24 cellular contexts compared by ENCODE assay signal in the genomic region with DNA sequence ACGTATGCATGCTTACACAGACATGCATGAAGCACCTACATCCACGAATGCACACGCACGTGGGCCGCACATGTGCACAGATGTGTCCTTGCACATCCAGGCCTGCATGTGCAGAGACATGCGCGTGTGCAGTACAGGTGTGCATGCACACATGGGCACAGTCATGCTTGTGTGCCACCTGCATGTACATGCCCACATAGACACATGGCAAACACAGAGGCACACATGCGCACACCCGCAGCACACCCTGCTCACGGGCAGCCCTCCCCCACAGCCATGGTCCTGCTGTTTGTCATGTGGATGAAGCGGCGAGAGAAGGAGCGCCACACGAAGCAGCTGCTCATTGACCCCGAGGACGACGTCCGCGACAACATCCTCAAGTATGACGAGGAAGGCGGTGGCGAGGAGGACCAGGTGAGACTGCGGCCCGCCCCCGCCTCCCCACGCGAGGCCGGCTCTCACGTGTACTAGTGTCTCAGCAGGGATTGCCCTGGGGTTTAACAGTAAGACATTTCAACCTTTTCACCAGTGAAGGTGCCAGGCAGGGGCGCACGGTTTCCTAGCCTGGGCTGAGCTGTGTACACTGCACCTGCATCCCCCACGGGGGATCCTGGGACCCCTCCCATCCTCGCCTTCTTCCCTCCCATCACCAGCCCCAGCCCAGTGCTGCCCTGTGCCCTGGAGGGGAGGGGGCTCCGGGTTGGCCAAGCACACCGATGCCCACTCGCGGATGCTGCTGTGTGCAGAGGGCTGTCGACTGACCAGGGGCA.
A peak's percentile ranks its signal among the peaks of the same experiment; 100 is the strongest.
DNase-seq lines count a peak whose midpoint lies in the region; ATAC-seq lines count a peak whose summit lies in the region.
"Had no signal": no experiment of that assay in that cellular context is flagged by ENCODE, and none has a peak within 500 bp of the region (broad histone marks: within the 10 kb centered on the region; RNA-seq: fewer than 3 reads in every experiment).

No MANE protein-coding gene starts in this region.

- no peaks in the 10 kb centered on the region for H3K27me3 ChIP-seq in aorta (ENCODE audit: control insufficient read depth in 1 of 2, insufficient read depth in 2 of 2, low read length in 1 of 2)
- H3K27me3 ChIP-seq: uterus had no signal

- H3K36me3 ChIP-seq in aorta (ENCODE audit: control insufficient read depth in 1 of 2, insufficient read depth in 2 of 2, low read length in 1 of 2) = no peaks in the 10 kb centered on the region
- H3K36me3 ChIP-seq: SJCRH30, uterus had no signal

- intact Hi-C loops in Right ventricle myocardium superior (cut with DNase I) = no loop called here
- intact Hi-C loops in aorta (cut with DNase I) = no loop called here

- ATAC-seq in Right ventricle myocardium superior (ENCODE audit: poor library complexity) = no peak
- ATAC-seq in aorta (ENCODE audit: low FRiP score) = no peak
- ATAC-seq: activated T-helper 17 cell treated with anti-CD3 and anti-CD28 coated beads, Interleukin-2, amount 50 U/mL, for 72 hours; K562; T-cell had no signal

- H3K4me1 ChIP-seq in aorta (ENCODE audit: control insufficient read depth in 1 of 2, insufficient read depth in 2 of 2, low read length in 2 of 2) = no peaks in the 10 kb centered on the region
- H3K4me1 ChIP-seq: SJCRH30, uterus had no signal

- H3K4me3 ChIP-seq in aorta (ENCODE audit: low read length in 2 of 2) = no peak overlapping the region
- H3K4me3 ChIP-seq: K562, SJCRH30, uterus had no signal

- WGBS in aorta, 2 donors = 91% methylated on average over 38 of the region's 38 CpGs

- peaks cover 2% of the 10 kb centered on the region for H3K9me3 ChIP-seq in aorta (ENCODE audit: control insufficient read depth, low read length)
- H3K9me3 ChIP-seq: SJCRH30, uterus had no signal

- DNase-seq in activated naive CD4-positive, alpha-beta T cell treated with anti-CD3 and anti-CD28 coated beads, Interleukin-2, amount 50 U/mL, for 16 hours = peak; percentile 7
- no peak for DNase-seq in activated naive CD4-positive, alpha-beta T cell (lab: John Stamatoyannopoulos, UW)
- DNase-seq in Right ventricle myocardium superior = peak; percentile 22
- peak; percentile 79 for DNase-seq in mesenteric fat pad (ENCODE audit: low spot score)
- DNase-seq in aorta = peak; percentile 33 to 63
- DNase-seq in activated CD4-positive, alpha-beta T cell treated with anti-CD3 and anti-CD28 coated beads for 4 hours = no peak
- no peak for DNase-seq in SIG-M5 treated with dmso at 0.1 percent for 504 hours (lab: John Stamatoyannopoulos, UW; ENCODE audit: unreplicated experiment)
- no peak for DNase-seq in SK-N-DZ (ENCODE audit: low spot score)
- DNase-seq: activated CD4-positive, alpha-beta T cell treated with anti-CD3 and anti-CD28 coated beads, Interleukin-2, amount 50 U/mL, for 1 hour; amniotic stem cell; C1 segment of cervical spinal cord; Calu3; H9; mammary epithelial cell; MM.1S; NCI-H146; NCI-H510A; SJCRH30; small intestine; stimulated activated CD4-positive, alpha-beta T cell treated with anti-CD3 and anti-CD28 coated beads, Interleukin-2, amount 100 ng/mL, for 24 hours; uterus had no signal

- no peak overlapping the region for H3K27ac ChIP-seq in aorta (ENCODE audit: low read depth in 1 of 2, low read length in 2 of 2)
- H3K27ac ChIP-seq: SJCRH30, uterus had no signal

Comparison
In these comparisons a context has a peak if more than half of its experiments do, and no peak if none do; other contexts are left out.
1. DNase-seq: peak in activated naive CD4-positive, alpha-beta T cell treated with anti-CD3 and anti-CD28 coated beads, Interleukin-2, amount 50 U/mL, for 16 hours (single experiment), Right ventricle myocardium superior (single experiment), mesenteric fat pad (single experiment) and aorta (2 of 2); none in activated naive CD4-positive, alpha-beta T cell (0 of 4), activated CD4-positive, alpha-beta T cell treated with anti-CD3 and anti-CD28 coated beads for 4 hours (0 of 2), SIG-M5 treated with dmso at 0.1 percent for 504 hours (single experiment) and SK-N-DZ (single experiment).